In the genomic region with DNA sequence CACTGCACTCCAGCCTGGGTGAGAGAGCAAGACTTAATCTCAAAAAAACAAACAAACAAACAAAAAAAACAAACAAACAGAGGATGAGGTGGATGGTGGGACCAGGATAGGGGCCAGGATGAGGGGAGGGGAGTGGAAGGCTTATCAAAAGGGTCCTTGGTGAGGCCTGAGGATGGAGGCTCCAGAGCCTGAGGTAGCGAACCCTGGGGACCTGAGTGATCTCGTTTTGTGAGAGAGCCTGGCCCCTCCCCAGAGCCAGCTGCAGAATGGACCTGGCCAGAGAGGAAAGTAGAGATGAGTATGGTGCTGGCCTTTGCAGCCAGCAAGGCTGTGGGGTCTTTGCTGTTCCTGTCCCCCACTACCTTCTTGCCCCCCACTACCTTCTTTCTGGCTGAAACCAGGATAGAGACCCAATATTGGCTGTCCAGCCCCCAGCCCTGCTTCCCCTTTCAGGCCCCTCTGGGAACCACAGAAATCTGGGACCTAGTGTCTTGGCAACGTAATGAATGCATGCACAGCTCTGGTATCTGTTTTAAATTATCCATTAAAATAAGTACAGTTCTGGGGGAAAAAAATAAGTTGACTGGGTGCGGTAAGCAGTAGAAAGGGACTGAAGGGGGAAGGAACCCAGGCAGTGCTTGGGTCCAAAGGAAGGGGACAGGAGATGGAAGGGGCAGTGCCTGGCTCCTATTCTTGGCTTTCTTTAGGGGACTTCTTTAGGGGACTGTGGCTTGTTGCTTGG, we compare ENCODE assay signal across 9 cellular contexts. TPM values are rescaled to one million over a fixed set of nuclear protein-coding genes. Genes with fewer than 3 reads are reported as not detected.
DNase-seq lines count a peak whose midpoint lies in the region; ATAC-seq and TF ChIP-seq lines count a peak whose summit lies in the region.
"Had no signal": no experiment of that assay in that cellular context is flagged by ENCODE, and none has a peak within 500 bp of the region (broad histone marks: within the 10 kb centered on the region; RNA-seq: fewer than 3 reads in every experiment).

No MANE protein-coding gene starts in this region.

- peaks cover 19% of the 10 kb centered on the region for H3K79me2 ChIP-seq in parathyroid adenoma

- intact Hi-C loops in esophagus muscularis mucosa (cut with DNase I) (no loop called here), left colon (cut with DNase I, micrococcal nuclease) (no loop called here)

- POLR2A ChIA-PET in RWPE1 (lab: Yijun Ruan, JAX; ENCODE audit: low non-redundant PET) = interaction anchor here (0.8 to 2.0 kb wide), 4 partner anchors 9 to 99 kb away, joined by 3 to 6 read pairs (median 4); a partner anchor contains a TSS

- CTCF ChIA-PET in RWPE1 (lab: Yijun Ruan, JAX) = interaction anchor here (3.5 kb wide), 1 partner anchor 17 kb away, joined by 20 read pairs; no protein-coding TSS in a partner anchor

- H3K27me3 ChIP-seq in BLaER1 treated with 17β-estradiol and CSF1 and Interleukin-3, amounts not matched to agents 10 nM and 100 nM = peaks cover 44 to 73% (median 71%) of the 10 kb centered on the region in 11 experiments
- H3K27me3 ChIP-seq in esophagus muscularis mucosa (no peaks in the 10 kb centered on the region), parathyroid adenoma (ENCODE audit: control insufficient read depth, insufficient read depth, low read length) (no peaks in the 10 kb centered on the region)

- H3K9me3 ChIP-seq in BLaER1 treated with 17β-estradiol and CSF1 and Interleukin-3, amounts not matched to agents 10 nM and 100 nM (replicated peaks in 1 of 11) = no peaks in the 10 kb centered on the region
- H3K9me3 ChIP-seq in esophagus muscularis mucosa = no peaks in the 10 kb centered on the region
- no peaks in the 10 kb centered on the region for H3K9me3 ChIP-seq in parathyroid adenoma (ENCODE audit: control insufficient read depth, low read length)
- H3K9me3 ChIP-seq: HAP-1 had no signal

- peak overlapping the region in 8 of 11 experiments; percentile 18 to 99 (median 84); a peak in 15 of 22 replicates for H3K4me2 ChIP-seq in BLaER1 treated with 17β-estradiol and CSF1 and Interleukin-3, amounts not matched to agents 10 nM and 100 nM
- no peak overlapping the region for H3K4me2 ChIP-seq in parathyroid adenoma (ENCODE audit: low read length)

- H4K20me1 ChIP-seq in BLaER1 treated with 17β-estradiol and CSF1 and Interleukin-3, amounts not matched to agents 10 nM and 100 nM = peaks cover 0 to 35% (median 15%) of the 10 kb centered on the region in 11 experiments; a peak in 16 of 22 replicates

- H3K4me1 ChIP-seq in BLaER1 treated with 17β-estradiol and CSF1 and Interleukin-3, amounts not matched to agents 10 nM and 100 nM = peaks cover 0 to 66% (median 35%) of the 10 kb centered on the region in 10 experiments; a peak in 18 of 20 replicates
- H3K4me1 ChIP-seq in esophagus muscularis mucosa (peaks cover 31 to 67% (median 64%) of the 10 kb centered on the region in 4 donors), parathyroid adenoma (peaks cover 8% of the 10 kb centered on the region)

- H2AFZ ChIP-seq in parathyroid adenoma = no peak overlapping the region

- TF ChIP-seq EP300 in esophagus muscularis mucosa (IDR thresholded peaks at IDR 0.05) = no peak

- no peak for DNase-seq in RWPE1 (ENCODE audit: low spot score)
- DNase-seq in esophagus muscularis mucosa (ENCODE audit: extremely low spot score) = no peak
- no peak for DNase-seq in NCI-H510A (lab: John Stamatoyannopoulos, UW)
- DNase-seq in stimulated activated CD4-positive, alpha-beta T cell treated with anti-CD3 and anti-CD28 coated beads, Interleukin-2, amount 100 ng/mL, for 24 hours = no peak
- DNase-seq in retina = no peak
- DNase-seq in left colon = no peak

- H3K9ac ChIP-seq in BLaER1 treated with 17β-estradiol and CSF1 and Interleukin-3, amounts not matched to agents 10 nM and 100 nM = peak overlapping the region in 4 of 11 experiments; percentile 12 to 91 (median 80); a peak in 5 of 22 replicates
- no peak overlapping the region for H3K9ac ChIP-seq in parathyroid adenoma

- H3K36me3 ChIP-seq in BLaER1 treated with 17β-estradiol and CSF1 and Interleukin-3, amounts not matched to agents 10 nM and 100 nM = no peaks in the 10 kb centered on the region
- peaks cover 0 to 6% (median 0%) of the 10 kb centered on the region in 4 donors for H3K36me3 ChIP-seq in esophagus muscularis mucosa
- no peaks in the 10 kb centered on the region for H3K36me3 ChIP-seq in parathyroid adenoma (ENCODE audit: control insufficient read depth, insufficient read depth, low read length)

- TF ChIP-seq POLR2A in esophagus muscularis mucosa (IDR thresholded peaks at IDR 0.05; ENCODE audit: low read depth) = no peak

- WGBS in esophagus muscularis mucosa = 44% methylated on average over 4 of the region's 4 CpGs

- H3K27ac ChIP-seq in BLaER1 treated with 17β-estradiol and CSF1 and Interleukin-3, amounts not matched to agents 10 nM and 100 nM = peak overlapping the region in 3 of 11 experiments; percentile 77 to 85 (median 83); a peak in 5 of 22 replicates
- H3K27ac ChIP-seq in RWPE1 (peak overlapping the region; percentile 100), esophagus muscularis mucosa (replicated peaks in 1 of 4) (peak overlapping the region; percentile 92 to 100 (median 96)), parathyroid adenoma (peak overlapping the region; percentile 89)

- no peak for TF ChIP-seq CTCF in RWPE1 (conservative IDR thresholded peaks at IDR 0.05; ENCODE audit: low read depth)
- TF ChIP-seq CTCF in esophagus muscularis mucosa (IDR thresholded peaks at IDR 0.05) = no peak
- no peak for TF ChIP-seq CTCF in parathyroid adenoma (IDR thresholded peaks at IDR 0.05)

- no peak for ATAC-seq in left colon

- peak overlapping the region in 2 of 10 experiments; percentile 67 to 69; a peak in 2 of 20 replicates for H3K4me3 ChIP-seq in BLaER1 treated with 17β-estradiol and CSF1 and Interleukin-3, amounts not matched to agents 10 nM and 100 nM
- H3K4me3 ChIP-seq in esophagus muscularis mucosa (peak overlapping the region in 2 of 4 donors; percentile 69 to 89), parathyroid adenoma (ENCODE audit: low read depth, low read length) (no peak overlapping the region)

RNA-seq across cellular contexts. Expression of a gene that starts 1.1 kb away (rescaled TPM):
- total RNA-seq in esophagus muscularis mucosa (100 to 1,000 TPM; 311 to 589 (median 380) TPM), left colon (100 to 1,000 TPM; 335 to 478 TPM)

RNA-seq across cellular contexts. Expression of a gene that starts 31.2 kb away (rescaled TPM):
- 1 to 10 TPM in 1 of 4 donors, under 1 TPM in 3; under 0.01 to 1.6 (median 0.66) TPM for total RNA-seq in esophagus muscularis mucosa
- total RNA-seq in left colon = 1 to 10 TPM in 1 of 2 donors, under 1 TPM in 1; 0.78 to 1.1 TPM

RNA-seq across cellular contexts. Expression of a gene that starts 40.0 kb away (rescaled TPM):
- 1 to 10 TPM; 1.7 to 4.1 (median 2.6) TPM for total RNA-seq in esophagus muscularis mucosa
- 1 to 10 TPM; 3.5 to 6.5 TPM for total RNA-seq in left colon

RNA-seq across cellular contexts. Expression of a gene that starts 52.5 kb away (rescaled TPM):
- total RNA-seq in esophagus muscularis mucosa (not detected), left colon (100 to 1,000 TPM; 203 to 231 TPM)

RNA-seq across cellular contexts. Expression of a gene that starts 58.9 kb away (rescaled TPM):
- total RNA-seq in esophagus muscularis mucosa (100 to 1,000 TPM in 1 of 4 donors, 10 to 100 TPM in 3; 59.3 to 106 (median 75.5) TPM), left colon (10 to 100 TPM; 70.6 to 72.7 TPM)
